In genomic region chr13:40026174-40026585, GRCh38 we compare ENCODE assay signal across 8 cellular contexts.
DNase-seq lines count a peak whose midpoint lies in the region; ATAC-seq, FAIRE-seq and TF ChIP-seq lines count a peak whose summit lies in the region.

No MANE protein-coding gene starts in this region.

- H3K36me3 ChIP-seq in testis (ENCODE audit: low read depth, missing control alignments): no peaks in the 10 kb centered on the region
- H3K36me3 ChIP-seq in BE2C: no peaks in the 10 kb centered on the region

- H3K4me3 ChIP-seq in testis (no peak overlapping the region), BE2C (ENCODE audit: low read depth, low read length) (no peak overlapping the region)

- H3K27me3 ChIP-seq in testis: no peaks in the 10 kb centered on the region
- H3K27me3 ChIP-seq in BE2C: no peaks in the 10 kb centered on the region

- peak; percentile 94 for ATAC-seq in GM19351 (IDR thresholded peaks at IDR 0.05; ENCODE audit: unreplicated experiment)
- ATAC-seq in HG03196 (IDR thresholded peaks at IDR 0.05; ENCODE audit: unreplicated experiment): peak; percentile 89

- H3K9me3 ChIP-seq in testis: no peaks in the 10 kb centered on the region
- no peaks in the 10 kb centered on the region for H3K9me3 ChIP-seq in BE2C

- H3K4me1 ChIP-seq in testis (peaks cover 4% of the 10 kb centered on the region), BE2C (no peaks in the 10 kb centered on the region)

- DNase-seq in activated T-cell treated with anti-CD3 and anti-CD28 coated beads for 4 hours (peak; percentile 47), testis (no peak), NCI-H1417 treated with DMSO at 0.1 percent for 48 hours (lab: John Stamatoyannopoulos, UW) (no peak), D721Med (ENCODE audit: insufficient read length, low spot score) (no peak), BE2C (no peak)
- DNase-seq in stimulated activated CD4-positive, alpha-beta T cell treated with anti-CD3 and anti-CD28 coated beads, TNF-alpha, amount 100 ng/mL, for 4 hours (ENCODE audit: low read depth in 3 of 3): peak; percentile 21 to 42 (median 22)

- 88 to 92% methylated on average over 5 of the region's 5 CpGs for WGBS in testis, 2 donors

- FAIRE-seq in D721Med (lab: Jason Lieb, UNC): no peak

- H3K27ac ChIP-seq in testis: no peak overlapping the region

- intact Hi-C loops in testis (cut with DNase I; ENCODE audit: low total_unique reads): no loop called here

- no peak for TF ChIP-seq POLR2A in testis (IDR thresholded peaks at IDR 0.05)

- no peak for TF ChIP-seq CTCF in testis (IDR thresholded peaks at IDR 0.05)
- TF ChIP-seq CTCF in D721Med (IDR thresholded peaks at IDR 0.05; ENCODE audit: insufficient read depth, missing control alignments): no peak
- TF ChIP-seq CTCF in BE2C (IDR thresholded peaks at IDR 0.05; ENCODE audit: low read depth, low read length): no peak

Comparison
In these comparisons a context has a peak if more than half of its experiments do, and no peak if none do; other contexts are left out.
1. DNase-seq: peak in activated T-cell treated with anti-CD3 and anti-CD28 coated beads for 4 hours (single experiment) and stimulated activated CD4-positive, alpha-beta T cell treated with anti-CD3 and anti-CD28 coated beads, TNF-alpha, amount 100 ng/mL, for 4 hours (3 of 3); none in testis (single experiment), NCI-H1417 treated with DMSO at 0.1 percent for 48 hours (single experiment), D721Med (single experiment) and BE2C (single experiment).